Comparison of ENCODE assay signal across 10 cellular contexts in genomic region chr20:53763707-53764415, GRCh38.
DNase-seq lines count a peak whose midpoint lies in the region; ATAC-seq and TF ChIP-seq lines count a peak whose summit lies in the region.
"Had no signal": no experiment of that assay in that cellular context is flagged by ENCODE, and none has a peak within 500 bp of the region (broad histone marks: within the 10 kb centered on the region; RNA-seq: fewer than 3 reads in every experiment).

No MANE protein-coding gene starts in this region.

- H3K4me1 ChIP-seq in left ventricle myocardium inferior = no peaks in the 10 kb centered on the region

- 6 to 53% (median 41%) methylated on average over 12 of the region's 12 CpGs for WGBS in adipose tissue, 3 donors

- no peaks in the 10 kb centered on the region for H3K9me3 ChIP-seq in left ventricle myocardium inferior (replicated peaks)
- H3K9me3 ChIP-seq: BLaER1 had no signal

- intact Hi-C loops in left ventricle myocardium inferior (cut with micrococcal nuclease) (no loop called here), left cardiac atrium (cut with DNase I) (loop anchor here in 1 of 2 donors (10.0 kb wide), 1 partner anchor 61 kb away; no protein-coding TSS in a partner anchor), left colon (cut with DNase I, micrococcal nuclease) (no loop called here)

- ATAC-seq in left cardiac atrium = no peak
- ATAC-seq in left colon = peak; percentile 97
- ATAC-seq in HG02763 (IDR thresholded peaks at IDR 0.05; ENCODE audit: unreplicated experiment) = no peak
- ATAC-seq: activated CD8-positive, alpha-beta T cell treated with anti-CD3 and anti-CD28 coated beads for 36 hours had no signal

- DNase-seq in left ventricle myocardium inferior (no peak), left cardiac atrium (no peak), left colon (peak; percentile 50 to 72), hepatic stellate cell (ENCODE audit: low spot score) (no peak), Kasumi-1 (lab: John Stamatoyannopoulos, UW) (no peak)
- DNase-seq in effector CD4-positive, alpha-beta T cell = no peak
- DNase-seq: activated CD8-positive, alpha-beta T cell treated with anti-CD3 and anti-CD28 coated beads for 36 hours had no signal

- no peak overlapping the region for H3K27ac ChIP-seq in left ventricle myocardium inferior (replicated peaks)
- peak overlapping the region; percentile 24 for H3K27ac ChIP-seq in adipose tissue (ENCODE audit: low read depth, low read length)
- H3K27ac ChIP-seq: BLaER1 had no signal

- peak overlapping the region; percentile 25 for H3K4me3 ChIP-seq in left ventricle myocardium inferior
- H3K4me3 ChIP-seq: BLaER1 had no signal

- no peaks in the 10 kb centered on the region for H3K36me3 ChIP-seq in left ventricle myocardium inferior
- H3K36me3 ChIP-seq: BLaER1 had no signal

- no peaks in the 10 kb centered on the region for H3K27me3 ChIP-seq in left ventricle myocardium inferior (ENCODE audit: low read depth)
- H3K27me3 ChIP-seq: BLaER1 had no signal

- TF ChIP-seq CTCF in left ventricle myocardium inferior (IDR thresholded peaks at IDR 0.05; ENCODE audit: borderline replicate concordance) = no peak

Comparison
In these comparisons a context has a peak if more than half of its experiments do, and no peak if none do; other contexts are left out.
1. DNase-seq: peak in left colon (2 of 2); none in left ventricle myocardium inferior (single experiment), left cardiac atrium (single experiment), hepatic stellate cell (single experiment), effector CD4-positive, alpha-beta T cell (single experiment) and Kasumi-1 (0 of 2).